Comparison of ENCODE assay signal across 18 cellular contexts in genomic region chr16:55809386-55809785, GRCh38. TPM values are rescaled to one million over a fixed set of nuclear protein-coding genes. Genes with fewer than 3 reads are reported as not detected.
"Had no signal": no experiment of that assay in that cellular context is flagged by ENCODE, and none has a peak within 500 bp of the region (broad histone marks: within the 10 kb centered on the region; RNA-seq: fewer than 3 reads in every experiment).

No MANE protein-coding gene starts in this region.

- H3K4me3 ChIP-seq: mucosa of descending colon, right atrium auricular region, smooth muscle cell, thoracic aorta, transverse colon had no signal

- H3K9me3 Mint-ChIP-seq: stimulated activated naive CD8-positive, alpha-beta T cell treated with anti-CD3 and anti-CD28 coated beads, Interleukin-15, Interleukin-2, amounts not matched to agents 100 ng/mL and 50 ng/mL, for 24 hours had no signal

- ATAC-seq: foreskin keratinocyte; mucosa of descending colon; naive thymus-derived CD8-positive, alpha-beta T cell had no signal

- H3K4me1 Mint-ChIP-seq: naive thymus-derived CD8-positive, alpha-beta T cell had no signal

- H3K36me3 ChIP-seq: neutrophil, right atrium auricular region, thoracic aorta, transverse colon had no signal

- H3K36me3 Mint-ChIP-seq: naive thymus-derived CD8-positive, alpha-beta T cell had no signal

- H3K27ac Mint-ChIP-seq: naive thymus-derived CD8-positive, alpha-beta T cell; stimulated activated naive CD8-positive, alpha-beta T cell treated with anti-CD3 and anti-CD28 coated beads, Interleukin-15, Interleukin-2, amounts not matched to agents 100 ng/mL and 50 ng/mL, for 24 hours had no signal

- H3K27me3 ChIP-seq: foreskin keratinocyte, right atrium auricular region, transverse colon had no signal

- H3K9me3 ChIP-seq: mucosa of descending colon, neutrophil, right atrium auricular region, thoracic aorta, transverse colon had no signal

- H3K27ac ChIP-seq: foreskin keratinocyte, neutrophil, right atrium auricular region, thoracic aorta, transverse colon had no signal

- H3K4me1 ChIP-seq: foreskin keratinocyte, right atrium auricular region, transverse colon had no signal

- H3K4me2 ChIP-seq: smooth muscle cell had no signal

- H3K4me3 Mint-ChIP-seq: naive thymus-derived CD8-positive, alpha-beta T cell; stimulated activated naive CD8-positive, alpha-beta T cell treated with anti-CD3 and anti-CD28 coated beads, Interleukin-15, Interleukin-2, amounts not matched to agents 100 ng/mL and 50 ng/mL, for 24 hours had no signal

- DNase-seq: cerebellar nuclear complex; dermis blood vessel endothelial cell; erythroblast; foreskin keratinocyte; kidney glomerular epithelial cell; mammary epithelial cell; mucosa of descending colon; naive thymus-derived CD8-positive, alpha-beta T cell; posterior cingulate gyrus; stimulated activated CD4-positive, alpha-beta T cell treated with anti-CD3 and anti-CD28 coated beads, Interleukin-2, amount 100 ng/mL, for 48 hours; transverse colon had no signal

RNA-seq across cellular contexts. Expression of gene CES1, which starts 23.5 kb away (rescaled TPM):
- total RNA-seq: endothelial cell of umbilical vein; foreskin keratinocyte; naive thymus-derived CD8-positive, alpha-beta T cell; smooth muscle cell had no signal
- polyA plus RNA-seq: endothelial cell of umbilical vein, neural cell had no signal
